Comparison of ENCODE assay signal across 8 cellular contexts in the genomic region with DNA sequence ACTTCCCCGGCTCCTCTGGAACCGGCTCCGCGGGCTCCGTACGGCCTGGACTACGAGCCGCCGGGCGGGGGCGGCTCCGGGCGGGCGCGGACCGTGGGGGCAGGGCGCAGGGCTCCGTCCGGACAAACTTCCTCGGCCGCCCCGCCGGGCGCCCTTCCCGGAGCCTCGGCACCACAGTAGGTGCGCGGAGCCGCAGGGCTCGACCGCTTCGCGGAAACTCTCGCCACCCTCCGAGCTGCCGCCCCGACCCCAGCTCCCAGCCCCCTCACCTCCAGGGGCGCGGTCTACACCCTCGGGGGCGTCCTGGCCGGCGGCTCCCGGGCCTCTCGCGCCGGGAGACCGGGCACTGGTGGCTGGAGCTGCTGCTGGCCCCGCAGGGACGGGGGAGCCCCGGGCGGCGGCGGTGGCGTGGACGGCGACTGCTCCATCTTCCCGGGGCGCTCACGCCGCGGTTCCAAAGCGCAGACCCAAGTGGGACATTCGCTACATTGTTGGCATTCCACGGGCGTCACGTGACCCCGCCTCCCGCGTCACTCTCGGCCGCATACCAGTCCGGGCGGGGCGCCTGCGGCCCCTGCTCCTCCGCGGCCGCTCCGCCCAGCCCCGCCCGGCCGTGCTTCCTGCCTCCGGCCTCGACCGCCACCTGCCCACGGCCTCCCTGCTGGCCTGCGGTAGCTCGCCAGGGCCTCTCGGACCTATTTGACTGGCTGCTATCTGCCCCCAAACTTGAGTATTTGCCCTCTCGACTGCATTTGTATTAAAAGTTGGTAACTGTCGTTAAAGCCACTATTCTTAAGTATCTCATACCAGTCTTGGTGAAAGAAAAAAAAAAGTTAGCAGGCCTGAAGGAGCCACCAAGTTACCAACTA. TPM values are rescaled to one million over a fixed set of nuclear protein-coding genes. Genes with fewer than 3 reads are reported as not detected.
DNase-seq lines count a peak whose midpoint lies in the region; ATAC-seq, FAIRE-seq and TF ChIP-seq lines count a peak whose summit lies in the region.

A gene (minus strand): TSS at position 510 of the 869 bp plus-strand sequence. CDS start 15,560 bp downstream, outside the sequence.

- ATAC-seq in GM18858 (IDR thresholded peaks at IDR 0.05; ENCODE audit: unreplicated experiment): peak; percentile 78
- peak; percentile 87 for ATAC-seq in HG03039 (IDR thresholded peaks at IDR 0.05; ENCODE audit: unreplicated experiment)

- H3K79me2 ChIP-seq in endothelial cell of umbilical vein (ENCODE audit: control insufficient read depth, insufficient read depth, low read length) (peaks cover 48% of the 10 kb centered on the region), mesendoderm (ENCODE audit: control insufficient read depth, insufficient read depth, low read length) (peaks cover 28% of the 10 kb centered on the region)

- no peak within 1 kb of the TSS for H4K5ac ChIP-seq in mesendoderm (ENCODE audit: low read length)

- H3K4me2 ChIP-seq in endothelial cell of umbilical vein (ENCODE audit: insufficient read depth, low read length): peak within 1 kb of the TSS; percentile 99
- peak within 1 kb of the TSS; percentile 89 for H3K4me2 ChIP-seq in mesendoderm (ENCODE audit: low read length)

- peaks cover 8% of the 10 kb centered on the region for H3K79me1 ChIP-seq in mesendoderm (ENCODE audit: low read length)

- H2BK120ac ChIP-seq in mesendoderm (ENCODE audit: low read depth, low read length): peak within 1 kb of the TSS; percentile 65

- H3K9me1 ChIP-seq in endothelial cell of umbilical vein (replicated peaks; ENCODE audit: control insufficient read depth, extremely low read depth, insufficient read depth, low read length): no peaks in the 10 kb centered on the region

- peaks cover 0 to 2% of the 10 kb centered on the region in 2 experiments for H3K36me3 ChIP-seq in endothelial cell of umbilical vein (ENCODE audit: control insufficient read depth in 2 of 2, extremely low read depth in 1 of 2, insufficient read depth in 2 of 2, low read length in 2 of 2)
- H3K36me3 ChIP-seq in mesendoderm (ENCODE audit: control insufficient read depth, insufficient read depth, low read length): no peaks in the 10 kb centered on the region

- H2AK5ac ChIP-seq in mesendoderm (ENCODE audit: low read length): no peak within 1 kb of the TSS

- peak within 1 kb of the TSS; percentile 99 for H3K18ac ChIP-seq in mesendoderm (ENCODE audit: low read length)

- no peaks in the 10 kb centered on the region for H3K27me3 ChIP-seq in endothelial cell of umbilical vein (ENCODE audit: control insufficient read depth in 2 of 2, insufficient read depth in 2 of 2, low read length in 2 of 2)
- H3K27me3 ChIP-seq in mesendoderm (ENCODE audit: insufficient read depth, low read length, poor library complexity): no peaks in the 10 kb centered on the region

- intact Hi-C loops in endothelial cell of umbilical vein (cut with micrococcal nuclease): loop anchor here (1.0 to 10.0 kb wide), 7 partner anchors 14 to 287 kb away; a partner anchor contains a TSS

- DNase-seq in AG08395 (ENCODE audit: low spot score) (peak; percentile 95), NCI-H748 (lab: John Stamatoyannopoulos, UW; ENCODE audit: unreplicated experiment) (peak; percentile 83), activated T-cell treated with anti-CD3 and anti-CD28 coated beads for 1 hour (ENCODE audit: low read depth) (peak; percentile 36), endothelial cell of umbilical vein (ENCODE audit: low read depth, low spot score) (peak; percentile 93), mesendoderm (peak; percentile 97)
- DNase-seq in stimulated activated CD8-positive, alpha-beta memory T cell treated with anti-CD3 and anti-CD28 coated beads, Interleukin-2, amount 100 ng/mL, for 48 hours (ENCODE audit: low read depth in 2 of 2): peak; percentile 51 to 57

- peak; percentile 57 for FAIRE-seq in endothelial cell of umbilical vein (lab: Jason Lieb, UNC)

- peak within 1 kb of the TSS; percentile 78 for H2AFZ ChIP-seq in endothelial cell of umbilical vein (ENCODE audit: low read depth, low read length)

- peak within 1 kb of the TSS; percentile 74 for H3K4ac ChIP-seq in mesendoderm (ENCODE audit: low read depth, low read length)

- peak within 1 kb of the TSS; percentile 93 to 99 (median 97) for H3K4me3 ChIP-seq in endothelial cell of umbilical vein (replicated peaks in 1 of 3; ENCODE audit: insufficient read depth in 1 of 3, low read depth in 1 of 3, low read length in 3 of 3)
- peak within 1 kb of the TSS; percentile 86 for H3K4me3 ChIP-seq in mesendoderm (ENCODE audit: low read length)

- H3K23ac ChIP-seq in mesendoderm (ENCODE audit: low read length): peak within 1 kb of the TSS; percentile 89

- H3K27ac ChIP-seq in endothelial cell of umbilical vein (ENCODE audit: insufficient read depth, low read depth, low read length) (peak within 1 kb of the TSS; percentile 94), mesendoderm (ENCODE audit: low read depth, low read length) (peak within 1 kb of the TSS; percentile 100)

- H3K4me1 ChIP-seq in endothelial cell of umbilical vein (ENCODE audit: control insufficient read depth, extremely low read depth, insufficient read depth, low read length): peaks cover 34% of the 10 kb centered on the region
- H3K4me1 ChIP-seq in mesendoderm (ENCODE audit: control insufficient read depth, low read depth, low read length): no peaks in the 10 kb centered on the region

- peak; percentile 90 for TF ChIP-seq POLR2A in endothelial cell of umbilical vein (IDR thresholded peaks at IDR 0.05; ENCODE audit: low read depth, low read length)

- POLR2A ChIA-PET in endothelial cell of umbilical vein (lab: Charles Lee): interaction anchor here (0.5 to 1.4 kb wide), 3 partner anchors 14 to 115 kb away, joined by 4 to 11 read pairs (median 8); a partner anchor contains a TSS

- no peak for TF ChIP-seq CTCF in endothelial cell of umbilical vein (IDR thresholded peaks at IDR 0.05; ENCODE audit: extremely low read depth in 1 of 2, insufficient read depth in 1 of 2, low read depth in 1 of 2, low read length in 2 of 2)

- H4K20me1 ChIP-seq in endothelial cell of umbilical vein (replicated peaks; ENCODE audit: control insufficient read depth, extremely low read depth, insufficient read depth, low read length): peaks cover 8% of the 10 kb centered on the region

- dilution Hi-C loops in endothelial cell of umbilical vein (cut with MboI; ENCODE audit: extremely low pct_ligation_motif_present, low sequenced_read_pairs): no loop called here

- TSS peak; percentile 45 for BruUV-seq in endothelial cell of umbilical vein (replicated peaks; lab: Mats Ljungman, UMichigan)

- H3K56ac ChIP-seq in mesendoderm (ENCODE audit: low read length): peak within 1 kb of the TSS; percentile 93

- H2BK5ac ChIP-seq in mesendoderm (ENCODE audit: low read length): peak within 1 kb of the TSS; percentile 68

- peak within 1 kb of the TSS; percentile 87 for H4K8ac ChIP-seq in mesendoderm (ENCODE audit: low read depth, low read length)

- no peaks in the 10 kb centered on the region for H3K9me3 ChIP-seq in endothelial cell of umbilical vein (replicated peaks; ENCODE audit: control insufficient read depth, insufficient read depth, low read length)

- H3K9ac ChIP-seq in endothelial cell of umbilical vein (replicated peaks; ENCODE audit: extremely low read depth, insufficient read depth, low read length): peak within 1 kb of the TSS; percentile 100
- peak within 1 kb of the TSS; percentile 91 for H3K9ac ChIP-seq in mesendoderm (ENCODE audit: low read length)

- peak within 1 kb of the TSS; percentile 39 for H2BK15ac ChIP-seq in mesendoderm (replicated peaks; ENCODE audit: low read depth)

- no CpG with 5 or more reads among the region's 92 CpGs for WGBS in mesendoderm (ENCODE audit: extremely low coverage, insufficient coverage, low lambda C conversion rate)

- CTCF ChIA-PET in endothelial cell of umbilical vein (lab: Charles Lee): interaction anchor here (0.7 to 4.3 kb wide), 9 partner anchors 13 to 118 kb away, joined by 3 to 22 read pairs (median 3); a partner anchor contains a TSS

TF ChIP-seq in endothelial cell of umbilical vein, 7 proteins besides CTCF, POLR2A, EP300 and RAD21:
- TF ChIP-seq EZH2 (IDR thresholded peaks at IDR 0.05; ENCODE audit: borderline replicate concordance, low read depth, low read length, severe bottlenecking) (no peak), FOS (IDR thresholded peaks at IDR 0.05; ENCODE audit: borderline replicate concordance, insufficient read depth, low read length) (no peak), JUN (IDR thresholded peaks at IDR 0.05; ENCODE audit: borderline replicate concordance, insufficient read depth, insufficient read length, low read depth) (no peak), GATA2 (IDR thresholded peaks at IDR 0.05; ENCODE audit: insufficient read depth, insufficient read length, low read depth, low read length) (no peak), POLR2AphosphoS5 (IDR thresholded peaks at IDR 0.05; ENCODE audit: insufficient read depth, low read depth, low read length) (peak; percentile 88), MYC (IDR thresholded peaks at IDR 0.05; ENCODE audit: low read depth, low read length) (peak; percentile 29)
- TF ChIP-seq, protein P1, sequence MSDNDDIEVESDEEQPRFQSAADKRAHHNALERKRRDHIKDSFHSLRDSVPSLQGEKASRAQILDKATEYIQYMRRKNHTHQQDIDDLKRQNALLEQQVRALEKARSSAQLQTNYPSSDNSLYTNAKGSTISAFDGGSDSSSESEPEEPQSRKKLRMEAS (IDR thresholded peaks at IDR 0.05; ENCODE audit: insufficient read depth, insufficient read length): peak; percentile 91

RNA-seq across cellular contexts. Expression of the gene that starts here (rescaled TPM):
- 65.7 and 67.6 TPM in 2 replicates for total RNA-seq in endothelial cell of umbilical vein
- polyA plus RNA-seq in endothelial cell of umbilical vein: 25.4 and 33.5 TPM in 2 replicates
- 27.0 and 33.0 TPM in 2 replicates for polyA plus RNA-seq in endothelial cell of umbilical vein (2011; cell fraction: cytosol; rRNA removed)
- polyA plus RNA-seq in endothelial cell of umbilical vein (2011; cell fraction: nucleus; rRNA removed): 42.0 and 42.2 TPM in 2 replicates
- polyA plus RNA-seq in endothelial cell of umbilical vein (2012): 48.9 and 49.6 TPM in 2 replicates
- polyA minus RNA-seq in endothelial cell of umbilical vein: 44.9 and 45.7 TPM in 2 replicates
- polyA minus RNA-seq in endothelial cell of umbilical vein (2011; cell fraction: cytosol; rRNA and poly(A)+ RNA removed): 17.7 TPM
- 33.7 and 49.2 TPM in 2 replicates for polyA minus RNA-seq in endothelial cell of umbilical vein (2011; cell fraction: nucleus; rRNA and poly(A)+ RNA removed)
- 11.4 TPM for polyA plus RNA-seq in mesendoderm (2013, experiment 1 of 2)
- polyA plus RNA-seq in mesendoderm (2013, experiment 2 of 2): 11.4 TPM

Comparison
In these comparisons a context has a peak if more than half of its experiments do, and no peak if none do; other contexts are left out.
1. Peak in every context shown above with its lines: DNase-seq, ATAC-seq, H3K4me3 ChIP-seq and H3K27ac ChIP-seq.
2. DNase-seq: peak in every context shown above with its lines; median percentile 97 in mesendoderm; 95 in AG08395; 93 in endothelial cell of umbilical vein; 83 in NCI-H748; 54 in stimulated activated CD8-positive, alpha-beta memory T cell treated with anti-CD3 and anti-CD28 coated beads, Interleukin-2, amount 100 ng/mL, for 48 hours; 36 in activated T-cell treated with anti-CD3 and anti-CD28 coated beads for 1 hour.